In genomic region chr11:65454311-65454695, GRCh38 we compare ENCODE assay signal across 8 cellular contexts. TPM values are rescaled to one million over a fixed set of nuclear protein-coding genes. Genes with fewer than 3 reads are reported as not detected.
DNase-seq lines count a peak whose midpoint lies in the region; ATAC-seq and TF ChIP-seq lines count a peak whose summit lies in the region.

No MANE protein-coding gene starts in this region.

- no TSS peak for BruUV-seq in OCI-LY7 (replicated peaks; lab: Mats Ljungman, UMichigan)

- POLR2A ChIA-PET in CD4-positive, alpha-beta T cell (lab: Charles Lee) = interaction anchor here (1.3 kb wide), 2 partner anchors 32 to 51 kb away, joined by 3 read pairs; partner anchors contain the start of gene NEAT1
- POLR2A ChIA-PET in OCI-LY7 (lab: Charles Lee) = no interaction called here

- no peaks in the 10 kb centered on the region for H3K9me3 Mint-ChIP-seq in CD4-positive, alpha-beta T cell

- no peaks in the 10 kb centered on the region for H3K9me2 ChIP-seq in OCI-LY7 (ENCODE audit: insufficient read depth, low read length)

- H3K4me3 ChIP-seq in OCI-LY7 (ENCODE audit: low read depth, low read length, poor library complexity, severe bottlenecking) (peak overlapping the region; percentile 78), esophagus (ENCODE audit: low read depth in 1 of 2, low read length in 2 of 2) (peak overlapping the region; percentile 42 to 58), ovary (peak overlapping the region; percentile 51)

- no peaks in the 10 kb centered on the region for H3K27me3 ChIP-seq in CD4-positive, alpha-beta T cell (ENCODE audit: control insufficient read depth, insufficient read depth, low read length)
- no peaks in the 10 kb centered on the region for H3K27me3 ChIP-seq in esophagus (ENCODE audit: control insufficient read depth in 1 of 2, insufficient read depth in 2 of 2, low read length in 2 of 2)
- H3K27me3 ChIP-seq in ovary = no peaks in the 10 kb centered on the region

- H4K20me1 ChIP-seq in OCI-LY7 (ENCODE audit: insufficient read depth, low read length) = no peaks in the 10 kb centered on the region

- TF ChIP-seq CTCF in CD4-positive, alpha-beta T cell (IDR thresholded peaks at IDR 0.05) = no peak
- TF ChIP-seq CTCF in OCI-LY7 (conservative IDR thresholded peaks at IDR 0.05; ENCODE audit: low read length) (no peak), ovary (IDR thresholded peaks at IDR 0.05) (no peak)

- peaks cover 35% of the 10 kb centered on the region for H3K4me1 ChIP-seq in OCI-LY7 (ENCODE audit: insufficient read depth, low read length, poor library complexity, severe bottlenecking)
- H3K4me1 ChIP-seq in esophagus (ENCODE audit: control insufficient read depth in 2 of 2, insufficient read depth in 2 of 2, low read length in 1 of 2) = peaks cover 0 to 10% of the 10 kb centered on the region in 2 donors
- H3K4me1 ChIP-seq in ovary (ENCODE audit: insufficient read depth) = peaks cover 11% of the 10 kb centered on the region

- H3K4me1 Mint-ChIP-seq in CD4-positive, alpha-beta T cell (ENCODE audit: low read depth) = peaks cover 22% of the 10 kb centered on the region

- no peak for TF ChIP-seq EP300 in ovary (IDR thresholded peaks at IDR 0.05)

- H3K9me3 ChIP-seq in CD4-positive, alpha-beta T cell (ENCODE audit: control insufficient read depth, low read length) = no peaks in the 10 kb centered on the region
- no peaks in the 10 kb centered on the region for H3K9me3 ChIP-seq in OCI-LY7 (ENCODE audit: low read length)
- no peaks in the 10 kb centered on the region for H3K9me3 ChIP-seq in esophagus (ENCODE audit: control insufficient read depth in 2 of 2, insufficient read depth in 1 of 2, low read depth in 1 of 2, low read length in 1 of 2)
- H3K9me3 ChIP-seq in ovary = no peaks in the 10 kb centered on the region

- TF ChIP-seq POLR2A in ovary (IDR thresholded peaks at IDR 0.05) = no peak

- H3K27ac Mint-ChIP-seq in CD4-positive, alpha-beta T cell = peak overlapping the region; percentile 78

- peak overlapping the region; percentile 87 for H3K4me3 Mint-ChIP-seq in CD4-positive, alpha-beta T cell

- H2AFZ ChIP-seq in OCI-LY7 (ENCODE audit: low read length) = peak overlapping the region; percentile 35; the same call in 1 of the 2 replicates

- H3K4me2 ChIP-seq in OCI-LY7 (ENCODE audit: low read length) = peak overlapping the region; percentile 90

- no peak for DNase-seq in CD4-positive, alpha-beta T cell
- no peak for DNase-seq in OCI-LY7 (ENCODE audit: low spot score)
- DNase-seq in ovary = peak in 1 of 5 donors; percentile 41
- DNase-seq in NCI-H526 treated with DMSO at 0.1 percent for 48 hours (lab: John Stamatoyannopoulos, UW) = no peak
- DNase-seq in stimulated activated CD4-positive, alpha-beta T cell treated with anti-CD3 and anti-CD28 coated beads, Interleukin-4, amount 100 ng/mL, for 4 hours = no peak
- no peak for DNase-seq in effector CD8-positive, alpha-beta T cell (lab: John Stamatoyannopoulos, UW)
- no peak for DNase-seq in DMS153 treated with DMSO at 0.1 percent for 48 hours (lab: John Stamatoyannopoulos, UW; ENCODE audit: unreplicated experiment)

- intact Hi-C loops in CD4-positive, alpha-beta T cell (cut with DNase I, micrococcal nuclease) = no loop called here
- intact Hi-C loops in OCI-LY7 (cut with micrococcal nuclease; ENCODE audit: unreplicated experiment) (no loop called here), ovary (cut with DNase I) (no loop called here)

- CTCF ChIA-PET in CD4-positive, alpha-beta T cell (lab: Charles Lee) = no interaction called here
- CTCF ChIA-PET in OCI-LY7 (lab: Charles Lee; ENCODE audit: unreplicated experiment) = no interaction called here

- H3K36me3 ChIP-seq in OCI-LY7 (ENCODE audit: insufficient read depth, low read length) = peaks cover 3% of the 10 kb centered on the region
- no peaks in the 10 kb centered on the region for H3K36me3 ChIP-seq in esophagus (ENCODE audit: control insufficient read depth in 2 of 2, insufficient read depth in 2 of 2, low read length in 1 of 2)
- H3K36me3 ChIP-seq in ovary = no peaks in the 10 kb centered on the region

- no peak overlapping the region for H3K27ac ChIP-seq in CD4-positive, alpha-beta T cell (ENCODE audit: low read depth, low read length)
- no peak overlapping the region for H3K27ac ChIP-seq in OCI-LY7 (ENCODE audit: low read depth, low read length, poor library complexity, severe bottlenecking)
- peak overlapping the region; percentile 88 to 92 for H3K27ac ChIP-seq in esophagus (ENCODE audit: low read depth in 2 of 2, low read length in 1 of 2)
- H3K27ac ChIP-seq in ovary = peak overlapping the region; percentile 81 to 88

- H3K27me3 Mint-ChIP-seq in CD4-positive, alpha-beta T cell = no peaks in the 10 kb centered on the region

- peaks cover 38% of the 10 kb centered on the region; the same call in 1 of the 2 replicates for H3K79me2 ChIP-seq in OCI-LY7 (ENCODE audit: insufficient read depth, low read depth, low read length)

- no peak for ATAC-seq in CD4-positive, alpha-beta T cell (ENCODE audit: poor library complexity)

- no peaks in the 10 kb centered on the region for H3K36me3 Mint-ChIP-seq in CD4-positive, alpha-beta T cell (ENCODE audit: low read depth)

- 48 to 57% methylated on average over 10 of the region's 10 CpGs for WGBS in esophagus, 2 donors
- 50 to 52% (median 52%) methylated on average over 10 of the region's 10 CpGs for WGBS in ovary, 3 donors

RNA-seq across cellular contexts. Expression of gene NEAT1, which starts 31.7 kb away (rescaled TPM):
- total RNA-seq in CD4-positive, alpha-beta T cell = 100 to 1,000 TPM; 221 to 223 TPM
- total RNA-seq in OCI-LY7 (2014; rRNA removed; shearing (Covaris generic)) = 30.1 and 52.2 TPM in 2 replicates
- total RNA-seq in OCI-LY7 (2022) (390 and 440 TPM in 2 replicates), ovary (100 to 1,000 TPM; 175 to 850 (median 372) TPM)
- polyA plus RNA-seq in esophagus (1,000 to 10,000 TPM in 1 of 2 donors, 100 to 1,000 TPM in 1; 536 to 1,203 TPM), ovary (100 to 1,000 TPM; 216 to 268 TPM)

RNA-seq across cellular contexts. Expression of gene MALAT1, which starts 44.5 kb away (rescaled TPM):
- over 10,000 TPM; 31,509 to 32,316 TPM for total RNA-seq in CD4-positive, alpha-beta T cell
- total RNA-seq in OCI-LY7 (2014; rRNA removed; shearing (Covaris generic)) = 3,446 and 3,598 TPM in 2 replicates
- total RNA-seq in OCI-LY7 (2022) (5,974 and 7,097 TPM in 2 replicates), ovary (over 10,000 TPM in 4 of 7 donors, 1,000 to 10,000 TPM in 3; 4,813 to 13,132 (median 10,519) TPM)
- polyA plus RNA-seq in esophagus (1,000 to 10,000 TPM in 1 of 2 donors, 10 to 100 TPM in 1; 94.9 to 1,950 TPM), ovary (100 to 1,000 TPM; 396 to 616 TPM)

Comparison
In these comparisons a context has a peak if more than half of its experiments do, and no peak if none do; other contexts are left out.
1. H3K27ac ChIP-seq: peak in esophagus (2 of 2) and ovary (2 of 2); none in CD4-positive, alpha-beta T cell (single experiment) and OCI-LY7 (single experiment).
2. Peak in every context shown above with its lines, with median percentiles within 50 percentile points of each other: H3K4me3 ChIP-seq.